Comparison of ENCODE assay signal across 8 cellular contexts in the genomic region with DNA sequence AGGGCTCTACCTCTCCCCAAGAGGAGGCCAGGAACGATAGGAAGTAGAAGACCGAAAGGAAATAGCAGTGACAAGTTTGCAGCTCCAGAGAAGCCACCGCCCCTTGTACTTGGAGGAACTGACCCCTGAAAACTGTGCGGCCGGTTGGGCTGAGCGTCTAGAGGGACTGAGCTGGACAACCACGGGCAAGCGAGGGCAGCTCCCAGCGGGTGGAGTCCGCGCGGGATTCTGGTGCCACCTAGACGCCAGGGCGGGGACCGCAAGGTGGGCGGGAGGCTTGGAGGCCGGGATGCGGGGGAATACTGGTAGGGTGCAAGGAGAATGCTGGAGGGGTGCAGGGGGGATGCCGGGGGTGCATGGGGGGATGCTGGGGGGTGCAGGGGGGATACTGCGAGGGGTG. TPM values are rescaled to one million over a fixed set of nuclear protein-coding genes. Genes with fewer than 3 reads are reported as not detected.
DNase-seq lines count a peak whose midpoint lies in the region; FAIRE-seq and TF ChIP-seq lines count a peak whose summit lies in the region.

No MANE protein-coding gene starts in this region.

- no peak for FAIRE-seq in keratinocyte (lab: Jason Lieb, UNC)

- H3K4me1 ChIP-seq in keratinocyte (ENCODE audit: control insufficient read depth, extremely low read depth, insufficient read depth, low read length) (peaks cover 8% of the 10 kb centered on the region), testis (peaks cover 18% of the 10 kb centered on the region)

- no peak for TF ChIP-seq POLR2A in testis (IDR thresholded peaks at IDR 0.05)

- 0 to 1% methylated on average over 11 to 12 of the region's 20 CpGs for WGBS in testis, 2 donors

- peak overlapping the region; percentile 82 for H3K4me2 ChIP-seq in keratinocyte (ENCODE audit: control insufficient read depth, extremely low read depth, insufficient read depth, low read depth, low read length)

- in situ Hi-C loops in astrocyte of the spinal cord (cut with HindIII; ENCODE audit: low sequenced_read_pairs), result no loop called here
- in situ Hi-C loops in KBM-7 (cut with MboI; ENCODE audit: low pct_unique_long_range_greater_than_20kb, low sequenced_read_pairs), result no loop called here

- no peaks in the 10 kb centered on the region for H3K79me2 ChIP-seq in keratinocyte (ENCODE audit: control insufficient read depth, insufficient read depth, low read length)

- peak; percentile 46 for TF ChIP-seq CTCF in astrocyte of the spinal cord (IDR thresholded peaks at IDR 0.05; ENCODE audit: low read depth, low read length)
- peak; percentile 29 to 82 (median 75) for TF ChIP-seq CTCF in keratinocyte (optimal IDR thresholded peaks at IDR 0.05 in 1 of 3, IDR thresholded peaks at IDR 0.05 in 1 of 3, conservative IDR thresholded peaks at IDR 0.05 in 1 of 3; ENCODE audit: extremely low read depth in 1 of 3, insufficient read depth in 2 of 3, low read length in 3 of 3)
- no peak for TF ChIP-seq CTCF in testis (IDR thresholded peaks at IDR 0.05)

- H3K4me3 ChIP-seq in MG63, result no peak overlapping the region
- no peak overlapping the region for H3K4me3 ChIP-seq in astrocyte of the spinal cord (ENCODE audit: low read depth, low read length)
- peak overlapping the region in 1 of 3 experiments; percentile 55 for H3K4me3 ChIP-seq in keratinocyte (ENCODE audit: control insufficient read depth in 2 of 3, extremely low read depth in 1 of 3, insufficient read depth in 2 of 3, low read depth in 1 of 3, low read length in 3 of 3)
- no peak overlapping the region for H3K4me3 ChIP-seq in testis

- H3K9me3 ChIP-seq in MG63 (peaks cover 3% of the 10 kb centered on the region; the same call in 1 of the 2 replicates), keratinocyte (ENCODE audit: control insufficient read depth, low read depth, low read length) (no peaks in the 10 kb centered on the region), testis (no peaks in the 10 kb centered on the region)

- no peaks in the 10 kb centered on the region for H4K20me1 ChIP-seq in keratinocyte (ENCODE audit: control insufficient read depth, extremely low read depth, insufficient read depth, low read length)

- intact Hi-C loops in testis (cut with DNase I; ENCODE audit: low total_unique reads), result no loop called here

- H3K9me1 ChIP-seq in keratinocyte (ENCODE audit: control insufficient read depth, extremely low read depth, insufficient read depth, low read length), result no peaks in the 10 kb centered on the region

- peak overlapping the region; percentile 68 for H2AFZ ChIP-seq in keratinocyte (ENCODE audit: control insufficient read depth, low read length)

- H3K36me3 ChIP-seq in MG63, result no peaks in the 10 kb centered on the region
- H3K36me3 ChIP-seq in keratinocyte (ENCODE audit: control insufficient read depth in 2 of 2, extremely low read depth in 1 of 2, insufficient read depth in 2 of 2, low read length in 2 of 2), result no peaks in the 10 kb centered on the region
- H3K36me3 ChIP-seq in testis (ENCODE audit: low read depth, missing control alignments), result no peaks in the 10 kb centered on the region

- peaks cover 38% of the 10 kb centered on the region for H3K27me3 ChIP-seq in MG63
- H3K27me3 ChIP-seq in keratinocyte (ENCODE audit: control insufficient read depth, extremely low read depth, insufficient read depth, low read length), result peaks cover 78% of the 10 kb centered on the region
- no peaks in the 10 kb centered on the region for H3K27me3 ChIP-seq in testis

- DNase-seq in ELR (ENCODE audit: low read depth) (peak; percentile 62), MG63 (peak; percentile 26), astrocyte of the spinal cord (ENCODE audit: low read depth, low spot score) (peak; percentile 26), keratinocyte (ENCODE audit: low read depth, low spot score) (no peak), testis (peak; percentile 59), GF-D8 (lab: John Stamatoyannopoulos, UW) (no peak), NCI-H226 (no peak), KBM-7 (no peak)

- H3K27ac ChIP-seq in keratinocyte (ENCODE audit: control insufficient read depth, insufficient read depth, low read length) (no peak overlapping the region), testis (no peak overlapping the region)

- no peak overlapping the region for H3K9ac ChIP-seq in keratinocyte (ENCODE audit: control insufficient read depth, extremely low read depth, insufficient read depth, low read length)

- dilution Hi-C loops in keratinocyte (cut with MboI; ENCODE audit: extremely low pct_ligation_motif_present, low sequenced_read_pairs), result no loop called here

RNA-seq across cellular contexts. Expression of a gene that starts 1.3 kb away (rescaled TPM):
- not detected in 2 replicates for total RNA-seq in MG63 (2014; rRNA removed; shearing (Covaris generic); ENCODE audit: low replicate concordance)
- polyA plus RNA-seq in keratinocyte (0.01 TPM in 1 of 3 replicates, not detected in the others), testis (ENCODE audit: insufficient read depth, low read depth, low replicate concordance) (1.7 TPM)
- polyA plus RNA-seq in keratinocyte (2011; ENCODE audit: low read depth), result not detected
- 0.01 TPM in 1 of 2 replicates, not detected in the other for polyA plus RNA-seq in keratinocyte (2011; cell fraction: cytosol; rRNA removed)
- not detected in 2 replicates for polyA plus RNA-seq in keratinocyte (2011; cell fraction: nucleus; rRNA removed)
- polyA plus RNA-seq in keratinocyte (2012; ENCODE audit: low replicate concordance), result 0.21 TPM in 1 of 2 replicates, not detected in the other
- polyA minus RNA-seq in keratinocyte, result 0.13 TPM in 1 of 3 replicates, not detected in the others
- polyA minus RNA-seq in keratinocyte (2011; cell fraction: cytosol; rRNA and poly(A)+ RNA removed), result not detected
- not detected in 2 replicates for polyA minus RNA-seq in keratinocyte (2011; cell fraction: nucleus; rRNA and poly(A)+ RNA removed)
- total RNA-seq in testis, result 1 to 10 TPM; 1.7 to 2.4 TPM

RNA-seq across cellular contexts. Expression of a gene that starts 54.9 kb away (rescaled TPM):
- 44.7 and 45.0 TPM in 2 replicates for total RNA-seq in MG63 (2014; rRNA removed; shearing (Covaris generic); ENCODE audit: low replicate concordance)
- polyA plus RNA-seq in keratinocyte (1.7 to 4.2 TPM (median 3.5 TPM) in 3 replicates), testis (ENCODE audit: insufficient read depth, low read depth, low replicate concordance) (36.4 TPM)
- 81.8 TPM for polyA plus RNA-seq in keratinocyte (2011; ENCODE audit: low read depth)
- 3.2 and 3.4 TPM in 2 replicates for polyA plus RNA-seq in keratinocyte (2011; cell fraction: cytosol; rRNA removed)
- 2.8 TPM in 2 replicates for polyA plus RNA-seq in keratinocyte (2011; cell fraction: nucleus; rRNA removed)
- polyA plus RNA-seq in keratinocyte (2012; ENCODE audit: low replicate concordance), result 3.9 and 30.2 TPM in 2 replicates
- polyA minus RNA-seq in keratinocyte, result 2.0 to 4.4 TPM in 2 of 3 replicates, not detected in the other
- 4.0 TPM for polyA minus RNA-seq in keratinocyte (2011; cell fraction: cytosol; rRNA and poly(A)+ RNA removed)
- polyA minus RNA-seq in keratinocyte (2011; cell fraction: nucleus; rRNA and poly(A)+ RNA removed), result 0.74 and 1.7 TPM in 2 replicates
- total RNA-seq in testis, result 10 to 100 TPM; 46.9 to 54.9 TPM

Comparison
In these comparisons a context has a peak if more than half of its experiments do, and no peak if none do; other contexts are left out.
1. DNase-seq: peak in ELR (single experiment), MG63 (single experiment), astrocyte of the spinal cord (single experiment) and testis (single experiment); none in keratinocyte (single experiment), GF-D8 (single experiment), NCI-H226 (single experiment) and KBM-7 (single experiment).
2. CTCF ChIP-seq: peak in astrocyte of the spinal cord (single experiment) and keratinocyte (3 of 3); none in testis (0 of 3).